Comparison of ENCODE assay signal across 9 cellular contexts in genomic region chr16:14309906-14310305, GRCh38.
DNase-seq lines count a peak whose midpoint lies in the region; ATAC-seq, FAIRE-seq and TF ChIP-seq lines count a peak whose summit lies in the region.
"Had no signal": no experiment of that assay in that cellular context is flagged by ENCODE, and none has a peak within 500 bp of the region (broad histone marks: within the 10 kb centered on the region; RNA-seq: fewer than 3 reads in every experiment).

No MANE protein-coding gene starts in this region.

- intact Hi-C loops in pancreas (cut with DNase I): no loop called here

- WGBS in pancreas, 2 donors: 39 to 56% methylated on average over 10 of the region's 10 CpGs

- no peaks in the 10 kb centered on the region for H3K36me3 ChIP-seq in pancreas

- no peak overlapping the region for H3K4me3 ChIP-seq in cardiac fibroblast (replicated peaks in 1 of 2; ENCODE audit: low read depth in 2 of 2, low read length in 2 of 2)
- H3K4me3 ChIP-seq in pancreas: peak overlapping the region in 2 of 4 donors; percentile 0 to 4

- ATAC-seq in pancreas: peak; percentile 4 to 16 (median 10)

- FAIRE-seq in pancreas (lab: Jason Lieb, UNC): no peak

- H3K27me3 ChIP-seq in pancreas: no peaks in the 10 kb centered on the region

- TF ChIP-seq CTCF in cardiac fibroblast (IDR thresholded peaks at IDR 0.05; ENCODE audit: low read depth, low read length) (no peak), pancreas (IDR thresholded peaks at IDR 0.05) (no peak)

- H3K9me3 ChIP-seq in pancreas: no peaks in the 10 kb centered on the region

- H3K27ac ChIP-seq in pancreas: peak overlapping the region in 3 of 4 donors; percentile 71 to 85 (median 79)

- DNase-seq in EH (ENCODE audit: low read depth) (peak; percentile 86), NCI-H226 (peak; percentile 72), cardiac fibroblast (ENCODE audit: low read depth in 2 of 2) (peak; percentile 34 to 83), pancreas (peak in 2 of 6 donors; percentile 36 to 41), NCI-H2171 treated with DMSO at 0.1 percent for 48 hours (lab: John Stamatoyannopoulos, UW) (no peak), NOMO-1 treated with dmso at 0.1 percent for 144 hours (lab: John Stamatoyannopoulos, UW; ENCODE audit: unreplicated experiment) (no peak), NCI-H82 (lab: John Stamatoyannopoulos, UW) (no peak), NCI-H1092 (lab: John Stamatoyannopoulos, UW) (no peak)
- DNase-seq: SHP77 treated with DMSO at 0.1 percent for 48 hours had no signal

- H3K4me1 ChIP-seq in pancreas: peaks cover 13 to 38% (median 32%) of the 10 kb centered on the region in 3 donors

Comparison
In these comparisons a context has a peak if more than half of its experiments do, and no peak if none do; other contexts are left out.
1. DNase-seq: peak in EH (single experiment), NCI-H226 (single experiment) and cardiac fibroblast (2 of 2); none in NCI-H2171 treated with DMSO at 0.1 percent for 48 hours (single experiment), NOMO-1 treated with dmso at 0.1 percent for 144 hours (single experiment), NCI-H82 (single experiment) and NCI-H1092 (single experiment).